24 cellular contexts compared by ENCODE assay signal in genomic region chr17:45965741-45966140, GRCh38. TPM values are rescaled to one million over a fixed set of nuclear protein-coding genes. Genes with fewer than 3 reads are reported as not detected.
DNase-seq lines count a peak whose midpoint lies in the region; ATAC-seq and TF ChIP-seq lines count a peak whose summit lies in the region.
"Had no signal": no experiment of that assay in that cellular context is flagged by ENCODE, and none has a peak within 500 bp of the region (broad histone marks: within the 10 kb centered on the region; RNA-seq: fewer than 3 reads in every experiment).

No MANE protein-coding gene starts in this region.

- H3K4me1 Mint-ChIP-seq in chondrocyte (ENCODE audit: low read depth): no peaks in the 10 kb centered on the region
- H3K4me1 Mint-ChIP-seq: GM23338 had no signal

- DNase-seq in G401 (ENCODE audit: low spot score) (peak; percentile 71), NCI-H1694 (lab: John Stamatoyannopoulos, UW) (peak; percentile 86), chondrocyte (ENCODE audit: low spot score) (peak; percentile 43), retinal pigment epithelial cell (ENCODE audit: low read depth) (peak; percentile 10), SW480 (ENCODE audit: low spot score) (no peak)
- DNase-seq in activated CD4-positive, alpha-beta T cell treated with anti-CD3 and anti-CD28 coated beads, Interleukin-2, amount 50 U/mL, for 4 hours: no peak
- DNase-seq: CD4-positive, alpha-beta memory T cell; COR-L47; GDM1; H9; IMR-90; NCI-H1048; NCI-H1417; NCI-H187; NCI-H2081 treated with DMSO at 0.1 percent for 48 hours; NCI-H526; NCI-H82; SHP77 treated with DMSO at 0.1 percent for 48 hours had no signal

- in situ Hi-C loops in G401 (cut with HindIII; ENCODE audit: low sequenced_read_pairs): no loop called here

- no peak overlapping the region for H3K4me3 ChIP-seq in retinal pigment epithelial cell (ENCODE audit: low read length)
- H3K4me3 ChIP-seq: A549, GM12878, GM23338 had no signal

- no peak overlapping the region for H3K27ac Mint-ChIP-seq in chondrocyte (ENCODE audit: unreplicated experiment)
- H3K27ac Mint-ChIP-seq: CD4-positive, alpha-beta memory T cell; GM23338; H9 had no signal

- H3K9me3 Mint-ChIP-seq in chondrocyte (ENCODE audit: low read depth): no peaks in the 10 kb centered on the region
- H3K9me3 Mint-ChIP-seq: GM23338, H9 had no signal

- no peak overlapping the region for H3K4me3 Mint-ChIP-seq in chondrocyte (ENCODE audit: unreplicated experiment)
- H3K4me3 Mint-ChIP-seq: CD4-positive, alpha-beta memory T cell; GM23338; H9 had no signal

- TF ChIP-seq CTCF in chondrocyte (IDR thresholded peaks at IDR 0.05): no peak
- TF ChIP-seq CTCF in retinal pigment epithelial cell (conservative IDR thresholded peaks at IDR 0.05; ENCODE audit: low read depth, low read length): no peak

- peaks cover 27% of the 10 kb centered on the region for H3K27me3 Mint-ChIP-seq in chondrocyte (ENCODE audit: low read depth)

- no peak for ATAC-seq in HG02571 (IDR thresholded peaks at IDR 0.05; ENCODE audit: unreplicated experiment)
- ATAC-seq: A549, GM12878, GM23338, Panc1 had no signal

- peaks cover 6% of the 10 kb centered on the region for H3K36me3 Mint-ChIP-seq in chondrocyte (ENCODE audit: low read depth)

RNA-seq across cellular contexts. Expression of gene STH, which starts 33.3 kb away (rescaled TPM):
- not detected in 2 replicates for total RNA-seq in G401 (2014; rRNA removed; shearing (Covaris generic))
- total RNA-seq in chondrocyte: not detected in 3 replicates
- total RNA-seq: CD4-positive, alpha-beta memory T cell; GM12878; GM23338; H9; IMR-90; OCI-LY7 had no signal

Comparison
In these comparisons a context has a peak if more than half of its experiments do, and no peak if none do; other contexts are left out.
1. DNase-seq: peak in G401 (single experiment), NCI-H1694 (single experiment), chondrocyte (single experiment) and retinal pigment epithelial cell (single experiment); none in activated CD4-positive, alpha-beta T cell treated with anti-CD3 and anti-CD28 coated beads, Interleukin-2, amount 50 U/mL, for 4 hours (0 of 2) and SW480 (single experiment).